9 cellular contexts compared by ENCODE assay signal in genomic region chr12:121990692-121991603, GRCh38. TPM values are rescaled to one million over a fixed set of nuclear protein-coding genes. Genes with fewer than 3 reads are reported as not detected.
DNase-seq lines count a peak whose midpoint lies in the region; ATAC-seq, FAIRE-seq and TF ChIP-seq lines count a peak whose summit lies in the region.
"Had no signal": no experiment of that assay in that cellular context is flagged by ENCODE, and none has a peak within 500 bp of the region (broad histone marks: within the 10 kb centered on the region; RNA-seq: fewer than 3 reads in every experiment).

No MANE protein-coding gene starts in this region.

- no peak overlapping the region for H3K4me3 ChIP-seq in colonic mucosa
- no peak overlapping the region for H3K4me3 ChIP-seq in neural progenitor cell

- H3K4me2 ChIP-seq in neural progenitor cell, result no peak overlapping the region

- H3K4me3 Mint-ChIP-seq in neural progenitor cell, result no peak overlapping the region

- H4K20me1 ChIP-seq in neural progenitor cell (ENCODE audit: low read depth), result no peaks in the 10 kb centered on the region

- H3K9ac ChIP-seq in colonic mucosa (ENCODE audit: low read depth in 2 of 2, low read length in 2 of 2) (no peak overlapping the region), neural progenitor cell (no peak overlapping the region)
- H3K9ac ChIP-seq: parathyroid adenoma had no signal

- H3K27me3 Mint-ChIP-seq in neural progenitor cell (ENCODE audit: insufficient read depth, low read depth), result peaks cover 2% of the 10 kb centered on the region

- no peaks in the 10 kb centered on the region for H3K4me1 ChIP-seq in colonic mucosa
- H3K4me1 ChIP-seq in neural progenitor cell, result peaks cover 5% of the 10 kb centered on the region
- H3K4me1 ChIP-seq: parathyroid adenoma had no signal

- intact Hi-C loops in colonic mucosa (cut with DNase I), result no loop called here
- intact Hi-C loops in left ventricle myocardium superior (cut with micrococcal nuclease), result no loop called here

- no peaks in the 10 kb centered on the region for H3K9me3 ChIP-seq in colonic mucosa
- H3K9me3 ChIP-seq in neural progenitor cell (ENCODE audit: low read depth), result no peaks in the 10 kb centered on the region

- no peaks in the 10 kb centered on the region for H3K27me3 ChIP-seq in colonic mucosa
- no peaks in the 10 kb centered on the region for H3K27me3 ChIP-seq in neural progenitor cell

- no peaks in the 10 kb centered on the region for H3K79me2 ChIP-seq in neural progenitor cell (ENCODE audit: low read depth)
- H3K79me2 ChIP-seq: parathyroid adenoma had no signal

- no peaks in the 10 kb centered on the region for H3K9me3 Mint-ChIP-seq in neural progenitor cell

- no peak overlapping the region for H3K27ac ChIP-seq in colonic mucosa
- H3K27ac ChIP-seq in neural progenitor cell, result no peak overlapping the region
- H3K27ac ChIP-seq: parathyroid adenoma had no signal

- no peaks in the 10 kb centered on the region for H3K36me3 Mint-ChIP-seq in neural progenitor cell

- no peak overlapping the region for H2AFZ ChIP-seq in neural progenitor cell (replicated peaks)
- H2AFZ ChIP-seq: parathyroid adenoma had no signal

- ATAC-seq in GM19468 (IDR thresholded peaks at IDR 0.05; ENCODE audit: extremely low read depth, unreplicated experiment) (peak; percentile 72), HG03457 (IDR thresholded peaks at IDR 0.05; ENCODE audit: unreplicated experiment) (peak; percentile 75), left ventricle myocardium superior (no peak)

- TF ChIP-seq CTCF in colonic mucosa (IDR thresholded peaks at IDR 0.05), result no peak
- no peak for TF ChIP-seq CTCF in neural progenitor cell (IDR thresholded peaks at IDR 0.05)

- FAIRE-seq in GM12891 (lab: Jason Lieb, UNC), result peak; percentile 96

- DNase-seq in GM12891 (ENCODE audit: insufficient read length, low spot score) (peak; percentile 50), iris pigment epithelial cell (ENCODE audit: low read depth) (peak; percentile 17), colonic mucosa (no peak), left ventricle myocardium superior (no peak), neural progenitor cell (ENCODE audit: low spot score) (no peak), COR-L47 (lab: John Stamatoyannopoulos, UW) (no peak)

- no peaks in the 10 kb centered on the region for H3K36me3 ChIP-seq in colonic mucosa
- H3K36me3 ChIP-seq in neural progenitor cell, result no peaks in the 10 kb centered on the region

- no peaks in the 10 kb centered on the region for H3F3A ChIP-seq in neural progenitor cell (ENCODE audit: low read depth)

- H3K27ac Mint-ChIP-seq in neural progenitor cell, result no peak overlapping the region

- TF ChIP-seq POLR2A in GM12891 (IDR thresholded peaks at IDR 0.05; ENCODE audit: low read depth, low read length), result no peak

- H3K4me1 Mint-ChIP-seq in neural progenitor cell, result peaks cover 4% of the 10 kb centered on the region

TF ChIP-seq in GM12891, 5 proteins besides CTCF, POLR2A, EP300 and RAD21:
- TF ChIP-seq TAF1 (IDR thresholded peaks at IDR 0.05; ENCODE audit: low read depth, low read length) (no peak), PAX5 (IDR thresholded peaks at IDR 0.05; ENCODE audit: insufficient read depth, low read length, severe bottlenecking) (no peak), POLR2AphosphoS5 (IDR thresholded peaks at IDR 0.05; ENCODE audit: low read depth, low read length) (no peak), SPI1 (IDR thresholded peaks at IDR 0.05; ENCODE audit: low read depth, low read length) (peak; percentile 82), POU2F2 (IDR thresholded peaks at IDR 0.05; ENCODE audit: low read depth, low read length) (peak; percentile 99)

RNA-seq across cellular contexts. Expression of gene BCL7A, which starts 30.7 kb away (rescaled TPM):
- polyA plus RNA-seq in GM12891 (2012; ENCODE audit: low read depth, missing spikeins), result 5.2 TPM
- 10 to 100 TPM in 1 of 2 donors, 1 to 10 TPM in 1; 7.0 to 10.0 TPM for total RNA-seq in colonic mucosa
- total RNA-seq in left ventricle myocardium superior, result 17.5 TPM
- total RNA-seq in neural progenitor cell (ENCODE audit: low replicate concordance), result 22.1 and 41.3 TPM in 2 replicates

Comparison
In these comparisons a context has a peak if more than half of its experiments do, and no peak if none do; other contexts are left out.
1. DNase-seq: peak in GM12891 (single experiment) and iris pigment epithelial cell (single experiment); none in colonic mucosa (single experiment), left ventricle myocardium superior (single experiment), neural progenitor cell (single experiment) and COR-L47 (single experiment).